Comparison of ENCODE assay signal across 9 cellular contexts in genomic region chr2:203498161-203498560, GRCh38. TPM values are rescaled to one million over a fixed set of nuclear protein-coding genes. Genes with fewer than 3 reads are reported as not detected.
A peak's percentile ranks its signal among the peaks of the same experiment; 100 is the strongest.
DNase-seq lines count a peak whose midpoint lies in the region; ATAC-seq and TF ChIP-seq lines count a peak whose summit lies in the region.
"Had no signal": no experiment of that assay in that cellular context is flagged by ENCODE, and none has a peak within 500 bp of the region (broad histone marks: within the 10 kb centered on the region; RNA-seq: fewer than 3 reads in every experiment).

No MANE protein-coding gene starts in this region.

- peak; percentile 83 for DNase-seq in GM23248
- peak; percentile 69 for DNase-seq in PC-3
- peak; percentile 86 to 89 for DNase-seq in fibroblast of lung (ENCODE audit: low read depth in 2 of 2)
- DNase-seq in pulmonary artery endothelial cell (ENCODE audit: low read depth, low spot score): peak; percentile 32
- no peak for DNase-seq in lower leg skin (ENCODE audit: low spot score in 2 of 2)
- no peak for DNase-seq in GM20000 (ENCODE audit: low spot score)
- no peak for DNase-seq in activated CD4-positive, alpha-beta T cell treated with anti-CD3 and anti-CD28 coated beads, Interleukin-2, amount 50 U/mL, for 4 hours
- DNase-seq: upper lobe of left lung had no signal

- in situ Hi-C loops in GM23248 (cut with MboI): loop anchor here (25.0 kb wide), 1 partner anchor 314 kb away; no protein-coding TSS in a partner anchor

- no peak for TF ChIP-seq POLR2A in lower leg skin (IDR thresholded peaks at IDR 0.05)

- H2AFZ ChIP-seq in GM23248 (no peak overlapping the region), PC-3 (ENCODE audit: low read length) (no peak overlapping the region), fibroblast of lung (ENCODE audit: low read length) (no peak overlapping the region)

- H3K27ac ChIP-seq in GM23248: peak overlapping the region; percentile 67
- 0 out of 2 replicates have a peak overlapping the region, but pooled peaks have one; percentile 19 for H3K27ac ChIP-seq in PC-3 (ENCODE audit: low read length)
- peak overlapping the region; percentile 35 for H3K27ac ChIP-seq in fibroblast of lung (ENCODE audit: insufficient read depth, low read length)
- H3K27ac ChIP-seq: upper lobe of left lung had no signal

- no peaks in the 10 kb centered on the region for H3K27me3 ChIP-seq in GM23248 (replicated peaks; ENCODE audit: insufficient read depth)
- H3K27me3 ChIP-seq in PC-3 (ENCODE audit: low read length): no peaks in the 10 kb centered on the region
- no peaks in the 10 kb centered on the region for H3K27me3 ChIP-seq in fibroblast of lung (ENCODE audit: control insufficient read depth, insufficient read depth, low read length)
- H3K27me3 ChIP-seq: upper lobe of left lung had no signal

- no TSS peak for BruUV-seq in PC-3 (replicated peaks; lab: Mats Ljungman, UMichigan)

- peak; percentile 87 for ATAC-seq in PC-3
- ATAC-seq in HG03520 (IDR thresholded peaks at IDR 0.05; ENCODE audit: unreplicated experiment): no peak

- POLR2A ChIA-PET in PC-3 (lab: Charles Lee; ENCODE audit: unreplicated experiment): no interaction called here

- H3K4me3 ChIP-seq in GM23248: no peak overlapping the region
- no peak overlapping the region for H3K4me3 ChIP-seq in PC-3 (ENCODE audit: low read length)
- H3K4me3 ChIP-seq in fibroblast of lung (replicated peaks in 1 of 4; ENCODE audit: control extremely low read depth in 1 of 4, insufficient read depth in 1 of 4, low read depth in 3 of 4, low read length in 4 of 4): peak overlapping the region in 1 of 4 experiments; percentile 20
- no peak overlapping the region for H3K4me3 ChIP-seq in lower leg skin (ENCODE audit: low read depth, poor library complexity, severe bottlenecking)
- H3K4me3 ChIP-seq: upper lobe of left lung had no signal

- H3K9ac ChIP-seq in GM23248: peak overlapping the region; percentile 11; the same call in 1 of the 2 replicates
- H3K9ac ChIP-seq in PC-3 (ENCODE audit: low read length): no peak overlapping the region
- H3K9ac ChIP-seq in fibroblast of lung (ENCODE audit: insufficient read depth, low read length): no peak overlapping the region

- TF ChIP-seq CTCF in PC-3 (conservative IDR thresholded peaks at IDR 0.05; ENCODE audit: low read depth, low read length) (no peak), fibroblast of lung (conservative IDR thresholded peaks at IDR 0.05 in 1 of 2, IDR thresholded peaks at IDR 0.05 in 1 of 2; ENCODE audit: low read depth in 1 of 2, low read length in 2 of 2) (no peak), lower leg skin (IDR thresholded peaks at IDR 0.05) (no peak), GM20000 (IDR thresholded peaks at IDR 0.05; ENCODE audit: extremely low read depth, missing control alignments) (no peak)

- H3K9me3 ChIP-seq in GM23248 (ENCODE audit: low read depth) (no peaks in the 10 kb centered on the region), PC-3 (ENCODE audit: low read length) (no peaks in the 10 kb centered on the region), fibroblast of lung (ENCODE audit: control insufficient read depth, insufficient read depth, low read depth, low read length) (no peaks in the 10 kb centered on the region)
- H3K9me3 ChIP-seq: upper lobe of left lung had no signal

- H3K36me3 ChIP-seq in GM23248 (ENCODE audit: low read depth) (peaks cover 51% of the 10 kb centered on the region), PC-3 (ENCODE audit: low read depth, low read length) (no peaks in the 10 kb centered on the region), fibroblast of lung (ENCODE audit: control insufficient read depth, insufficient read depth, low read length) (no peaks in the 10 kb centered on the region)

- no peaks in the 10 kb centered on the region for H3K9me2 ChIP-seq in GM23248 (ENCODE audit: insufficient read depth)
- no peaks in the 10 kb centered on the region for H3K9me2 ChIP-seq in PC-3 (replicated peaks; ENCODE audit: low read length)

- peaks cover 100% of the 10 kb centered on the region for H3K79me2 ChIP-seq in GM23248 (ENCODE audit: insufficient read depth)
- 0 out of 2 replicates have a peak, but pooled peaks cover 19% of the 10 kb centered on the region for H3K79me2 ChIP-seq in PC-3 (ENCODE audit: low read length)
- peaks cover 34% of the 10 kb centered on the region for H3K79me2 ChIP-seq in fibroblast of lung (ENCODE audit: control insufficient read depth, insufficient read depth, low read length)

- WGBS in GM23248 (ENCODE audit: low coverage in 1 of 2, low lambda C conversion rate in 2 of 2, missing lambda C conversion rate in 2 of 2), 2 experiments: 15 to 20% methylated on average over 4 of the region's 4 CpGs
- WGBS in lower leg skin, 2 donors: 38 to 39% methylated on average over 4 of the region's 4 CpGs

- peaks cover 85% of the 10 kb centered on the region for H3F3A ChIP-seq in GM23248 (ENCODE audit: insufficient read depth)
- H3F3A ChIP-seq in PC-3 (ENCODE audit: low read length, unreplicated experiment): peaks cover 3% of the 10 kb centered on the region

- peaks cover 53% of the 10 kb centered on the region for H4K20me1 ChIP-seq in GM23248 (ENCODE audit: insufficient read depth)
- no peaks in the 10 kb centered on the region for H4K20me1 ChIP-seq in PC-3 (ENCODE audit: low read length)
- H4K20me1 ChIP-seq in fibroblast of lung (ENCODE audit: control insufficient read depth, extremely low read depth, insufficient read depth, low read length): no peaks in the 10 kb centered on the region

- intact Hi-C loops in PC-3 (cut with micrococcal nuclease): no loop called here
- intact Hi-C loops in lower leg skin (cut with DNase I; ENCODE audit: low total_unique reads): no loop called here

- H3K4me2 ChIP-seq in GM23248 (ENCODE audit: unreplicated experiment) (peak overlapping the region; percentile 12), PC-3 (ENCODE audit: low read length) (no peak overlapping the region), fibroblast of lung (ENCODE audit: extremely low read depth, insufficient read depth, low read length) (peak overlapping the region; percentile 20)

- CTCF ChIA-PET in PC-3 (lab: Charles Lee): no interaction called here

- H3K4me1 ChIP-seq in GM23248 (ENCODE audit: insufficient read depth) (peaks cover 50% of the 10 kb centered on the region), PC-3 (ENCODE audit: insufficient read depth, low read length) (peaks cover 5% of the 10 kb centered on the region), fibroblast of lung (ENCODE audit: control insufficient read depth, extremely low read depth, insufficient read depth, low read length) (peaks cover 2% of the 10 kb centered on the region)

RNA-seq across cellular contexts. Expression of gene RAPH1, which starts 36.9 kb away (rescaled TPM):
- 83.9 and 144 TPM in 2 replicates for total RNA-seq in GM23248 (2014; rRNA removed; shearing (Covaris generic))
- polyA plus RNA-seq in GM23248 (2016; fragmentation: Nextera tagmentation; extraction: Ambion mirVana): 36.9 and 38.8 TPM in 2 replicates
- total RNA-seq in PC-3 (2014; rRNA removed): 7.0 and 40.3 TPM in 2 replicates
- total RNA-seq in fibroblast of lung: 15.4 and 21.1 TPM in 2 replicates
- polyA plus RNA-seq in fibroblast of lung: 9.0 and 14.1 TPM in 2 replicates
- 9.7 and 22.7 TPM in 2 replicates for polyA plus RNA-seq in fibroblast of lung (2012)
- polyA minus RNA-seq in fibroblast of lung (ENCODE audit: low replicate concordance): 19.5 and 36.1 TPM in 2 replicates
- 36.1 and 43.1 TPM in 2 replicates for total RNA-seq in pulmonary artery endothelial cell
- 100 to 1,000 TPM in 2 of 4 donors, 10 to 100 TPM in 2; 32.2 to 148 (median 67.7) TPM for total RNA-seq in lower leg skin

Comparison
In these comparisons a context has a peak if more than half of its experiments do, and no peak if none do; other contexts are left out.
1. DNase-seq: peak in GM23248 (single experiment), PC-3 (single experiment), fibroblast of lung (2 of 2) and pulmonary artery endothelial cell (single experiment); none in lower leg skin (0 of 2), GM20000 (single experiment) and activated CD4-positive, alpha-beta T cell treated with anti-CD3 and anti-CD28 coated beads, Interleukin-2, amount 50 U/mL, for 4 hours (0 of 2).
2. Peak in every context shown above with its lines, with median percentiles within 50 percentile points of each other: H3K27ac ChIP-seq.